1 cellular context compared by ENCODE assay signal in the genomic region with DNA sequence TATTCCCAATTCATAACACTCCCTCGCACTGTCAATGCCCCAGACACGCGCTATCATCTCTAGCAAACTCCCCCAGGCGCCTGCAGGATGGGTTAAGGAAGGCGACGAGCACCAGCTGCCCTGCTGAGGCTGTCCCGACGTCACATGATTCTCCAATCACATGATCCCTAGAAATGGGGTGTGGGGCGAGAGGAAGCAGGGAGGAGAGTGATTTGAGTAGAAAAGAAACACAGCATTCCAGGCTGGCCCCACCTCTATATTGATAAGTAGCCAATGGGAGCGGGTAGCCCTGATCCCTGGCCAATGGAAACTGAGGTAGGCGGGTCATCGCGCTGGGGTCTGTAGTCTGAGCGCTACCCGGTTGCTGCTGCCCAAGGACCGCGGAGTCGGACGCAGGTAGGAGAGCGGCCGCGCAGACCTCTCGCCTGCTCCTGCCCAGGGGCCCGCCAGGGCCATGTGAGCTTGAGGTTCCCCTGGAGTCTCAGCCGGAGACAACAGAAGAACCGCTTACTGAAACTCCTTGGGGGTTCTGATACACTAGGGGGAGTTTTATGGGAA.
TF ChIP-seq lines count a peak whose summit lies in the region.

GRN (plus strand) TSS at position 364 of the 558 bp plus-strand sequence. CDS start 3,863 bp downstream, outside the sequence.

TF ChIP-seq in HepG2, 621 proteins besides CTCF, POLR2A, EP300 and RAD21 (continued from another document and continues in another):
- TF ChIP-seq ATF6 (CRISPR knock-in tag; conservative IDR thresholded peaks at IDR 0.05) (no peak), ZNF629 (CRISPR knock-in tag; conservative IDR thresholded peaks at IDR 0.05) (no peak), ZNF460 (CRISPR knock-in tag; IDR thresholded peaks at IDR 0.05; ENCODE audit: borderline replicate concordance) (no peak), ZFP37 (CRISPR knock-in tag; IDR thresholded peaks at IDR 0.05; ENCODE audit: borderline replicate concordance) (peak; percentile 64; the same call in 1 of the 2 replicates), NR3C1 (CRISPR knock-in tag; IDR thresholded peaks at IDR 0.05) (no peak), ZNF124 (CRISPR knock-in tag; IDR thresholded peaks at IDR 0.05) (peak; percentile 86), SMARCE1 (IDR thresholded peaks at IDR 0.05; ENCODE audit: borderline replicate concordance) (no peak), ZNF501 (CRISPR knock-in tag; IDR thresholded peaks at IDR 0.05) (peak; percentile 69; the same call in 1 of the 2 replicates), POLR2AphosphoS2 (IDR thresholded peaks at IDR 0.05; ENCODE audit: low read depth, low read length) (no peak), PCBP2 (optimal IDR thresholded peaks at IDR 0.05; ENCODE audit: low read depth, low read length, poor library complexity, severe bottlenecking) (no peak), BHLHE40 (IDR thresholded peaks at IDR 0.05; ENCODE audit: low read length) (no peak), MBNL3 (CRISPR knock-in tag; conservative IDR thresholded peaks at IDR 0.05) (no peak), ZHX2 (IDR thresholded peaks at IDR 0.05; ENCODE audit: low read depth) (no peak), ZHX2 (CRISPR knock-in tag; IDR thresholded peaks at IDR 0.05; ENCODE audit: borderline replicate concordance) (no peak), MEF2D (CRISPR knock-in tag; IDR thresholded peaks at IDR 0.05) (no peak; the same call in 1 of the 2 replicates), GMEB2 (CRISPR knock-in tag; IDR thresholded peaks at IDR 0.05; ENCODE audit: low read depth) (peak; percentile 20; the same call in 1 of the 2 replicates), PHF5A (CRISPR knock-in tag; IDR thresholded peaks at IDR 0.05; ENCODE audit: low read depth, unreplicated experiment) (peak; percentile 75), ZNF891 (CRISPR knock-in tag; IDR thresholded peaks at IDR 0.05) (0 out of 2 replicates have a peak, but pooled peaks have one; percentile 0), MXI1 (IDR thresholded peaks at IDR 0.05; ENCODE audit: borderline replicate concordance, low read depth, low read length) (peak; percentile 77; the same call in 2 of the 3 replicates), PAWR (CRISPR knock-in tag; IDR thresholded peaks at IDR 0.05; ENCODE audit: borderline replicate concordance) (no peak), SOX5 (CRISPR knock-in tag; IDR thresholded peaks at IDR 0.05; ENCODE audit: borderline replicate concordance) (peak; percentile 37; the same call in 1 of the 2 replicates), SIN3A (IDR thresholded peaks at IDR 0.05; ENCODE audit: borderline replicate concordance, low read depth, low read length) (peak; percentile 99), ZNF432 (CRISPR knock-in tag; IDR thresholded peaks at IDR 0.05; ENCODE audit: borderline replicate concordance) (no peak), SMAD3 (CRISPR knock-in tag; IDR thresholded peaks at IDR 0.05) (peak; percentile 87; the same call in 1 of the 2 replicates), YY1 (IDR thresholded peaks at IDR 0.05; ENCODE audit: insufficient read depth, insufficient replicate concordance, low read depth, low read length) (peak; percentile 77)
- TF ChIP-seq, protein P1, sequence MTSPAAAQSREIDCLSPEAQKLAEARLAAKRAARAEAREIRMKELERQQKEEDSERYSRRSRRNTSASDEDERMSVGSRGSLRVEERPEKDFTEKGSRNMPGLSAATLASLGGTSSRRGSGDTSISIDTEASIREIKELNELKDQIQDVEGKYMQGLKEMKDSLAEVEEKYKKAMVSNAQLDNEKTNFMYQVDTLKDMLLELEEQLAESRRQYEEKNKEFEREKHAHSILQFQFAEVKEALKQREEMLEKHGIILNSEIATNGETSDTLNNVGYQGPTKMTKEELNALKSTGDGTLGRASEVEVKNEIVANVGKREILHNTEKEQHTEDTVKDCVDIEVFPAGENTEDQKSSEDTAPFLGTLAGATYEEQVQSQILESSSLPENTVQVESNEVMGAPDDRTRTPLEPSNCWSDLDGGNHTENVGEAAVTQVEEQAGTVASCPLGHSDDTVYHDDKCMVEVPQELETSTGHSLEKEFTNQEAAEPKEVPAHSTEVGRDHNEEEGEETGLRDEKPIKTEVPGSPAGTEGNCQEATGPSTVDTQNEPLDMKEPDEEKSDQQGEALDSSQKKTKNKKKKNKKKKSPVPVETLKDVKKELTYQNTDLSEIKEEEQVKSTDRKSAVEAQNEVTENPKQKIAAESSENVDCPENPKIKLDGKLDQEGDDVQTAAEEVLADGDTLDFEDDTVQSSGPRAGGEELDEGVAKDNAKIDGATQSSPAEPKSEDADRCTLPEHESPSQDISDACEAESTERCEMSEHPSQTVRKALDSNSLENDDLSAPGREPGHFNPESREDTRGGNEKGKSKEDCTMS (CRISPR knock-in tag; conservative IDR thresholded peaks at IDR 0.05), result no peak
- TF ChIP-seq, protein P2, sequence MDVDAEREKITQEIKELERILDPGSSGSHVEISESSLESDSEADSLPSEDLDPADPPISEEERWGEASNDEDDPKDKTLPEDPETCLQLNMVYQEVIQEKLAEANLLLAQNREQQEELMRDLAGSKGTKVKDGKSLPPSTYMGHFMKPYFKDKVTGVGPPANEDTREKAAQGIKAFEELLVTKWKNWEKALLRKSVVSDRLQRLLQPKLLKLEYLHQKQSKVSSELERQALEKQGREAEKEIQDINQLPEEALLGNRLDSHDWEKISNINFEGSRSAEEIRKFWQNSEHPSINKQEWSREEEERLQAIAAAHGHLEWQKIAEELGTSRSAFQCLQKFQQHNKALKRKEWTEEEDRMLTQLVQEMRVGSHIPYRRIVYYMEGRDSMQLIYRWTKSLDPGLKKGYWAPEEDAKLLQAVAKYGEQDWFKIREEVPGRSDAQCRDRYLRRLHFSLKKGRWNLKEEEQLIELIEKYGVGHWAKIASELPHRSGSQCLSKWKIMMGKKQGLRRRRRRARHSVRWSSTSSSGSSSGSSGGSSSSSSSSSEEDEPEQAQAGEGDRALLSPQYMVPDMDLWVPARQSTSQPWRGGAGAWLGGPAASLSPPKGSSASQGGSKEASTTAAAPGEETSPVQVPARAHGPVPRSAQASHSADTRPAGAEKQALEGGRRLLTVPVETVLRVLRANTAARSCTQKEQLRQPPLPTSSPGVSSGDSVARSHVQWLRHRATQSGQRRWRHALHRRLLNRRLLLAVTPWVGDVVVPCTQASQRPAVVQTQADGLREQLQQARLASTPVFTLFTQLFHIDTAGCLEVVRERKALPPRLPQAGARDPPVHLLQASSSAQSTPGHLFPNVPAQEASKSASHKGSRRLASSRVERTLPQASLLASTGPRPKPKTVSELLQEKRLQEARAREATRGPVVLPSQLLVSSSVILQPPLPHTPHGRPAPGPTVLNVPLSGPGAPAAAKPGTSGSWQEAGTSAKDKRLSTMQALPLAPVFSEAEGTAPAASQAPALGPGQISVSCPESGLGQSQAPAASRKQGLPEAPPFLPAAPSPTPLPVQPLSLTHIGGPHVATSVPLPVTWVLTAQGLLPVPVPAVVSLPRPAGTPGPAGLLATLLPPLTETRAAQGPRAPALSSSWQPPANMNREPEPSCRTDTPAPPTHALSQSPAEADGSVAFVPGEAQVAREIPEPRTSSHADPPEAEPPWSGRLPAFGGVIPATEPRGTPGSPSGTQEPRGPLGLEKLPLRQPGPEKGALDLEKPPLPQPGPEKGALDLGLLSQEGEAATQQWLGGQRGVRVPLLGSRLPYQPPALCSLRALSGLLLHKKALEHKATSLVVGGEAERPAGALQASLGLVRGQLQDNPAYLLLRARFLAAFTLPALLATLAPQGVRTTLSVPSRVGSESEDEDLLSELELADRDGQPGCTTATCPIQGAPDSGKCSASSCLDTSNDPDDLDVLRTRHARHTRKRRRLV (CRISPR knock-in tag; IDR thresholded peaks at IDR 0.05), result peak; percentile 87; the same call in 1 of the 2 replicates
- TF ChIP-seq, protein P3, sequence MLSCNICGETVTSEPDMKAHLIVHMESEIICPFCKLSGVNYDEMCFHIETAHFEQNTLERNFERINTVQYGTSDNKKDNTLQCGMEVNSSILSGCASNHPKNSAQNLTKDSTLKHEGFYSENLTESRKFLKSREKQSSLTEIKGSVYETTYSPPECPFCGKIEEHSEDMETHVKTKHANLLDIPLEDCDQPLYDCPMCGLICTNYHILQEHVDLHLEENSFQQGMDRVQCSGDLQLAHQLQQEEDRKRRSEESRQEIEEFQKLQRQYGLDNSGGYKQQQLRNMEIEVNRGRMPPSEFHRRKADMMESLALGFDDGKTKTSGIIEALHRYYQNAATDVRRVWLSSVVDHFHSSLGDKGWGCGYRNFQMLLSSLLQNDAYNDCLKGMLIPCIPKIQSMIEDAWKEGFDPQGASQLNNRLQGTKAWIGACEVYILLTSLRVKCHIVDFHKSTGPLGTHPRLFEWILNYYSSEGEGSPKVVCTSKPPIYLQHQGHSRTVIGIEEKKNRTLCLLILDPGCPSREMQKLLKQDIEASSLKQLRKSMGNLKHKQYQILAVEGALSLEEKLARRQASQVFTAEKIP (CRISPR knock-in tag; IDR thresholded peaks at IDR 0.05; ENCODE audit: borderline replicate concordance), result no peak
- TF ChIP-seq, protein P4, sequence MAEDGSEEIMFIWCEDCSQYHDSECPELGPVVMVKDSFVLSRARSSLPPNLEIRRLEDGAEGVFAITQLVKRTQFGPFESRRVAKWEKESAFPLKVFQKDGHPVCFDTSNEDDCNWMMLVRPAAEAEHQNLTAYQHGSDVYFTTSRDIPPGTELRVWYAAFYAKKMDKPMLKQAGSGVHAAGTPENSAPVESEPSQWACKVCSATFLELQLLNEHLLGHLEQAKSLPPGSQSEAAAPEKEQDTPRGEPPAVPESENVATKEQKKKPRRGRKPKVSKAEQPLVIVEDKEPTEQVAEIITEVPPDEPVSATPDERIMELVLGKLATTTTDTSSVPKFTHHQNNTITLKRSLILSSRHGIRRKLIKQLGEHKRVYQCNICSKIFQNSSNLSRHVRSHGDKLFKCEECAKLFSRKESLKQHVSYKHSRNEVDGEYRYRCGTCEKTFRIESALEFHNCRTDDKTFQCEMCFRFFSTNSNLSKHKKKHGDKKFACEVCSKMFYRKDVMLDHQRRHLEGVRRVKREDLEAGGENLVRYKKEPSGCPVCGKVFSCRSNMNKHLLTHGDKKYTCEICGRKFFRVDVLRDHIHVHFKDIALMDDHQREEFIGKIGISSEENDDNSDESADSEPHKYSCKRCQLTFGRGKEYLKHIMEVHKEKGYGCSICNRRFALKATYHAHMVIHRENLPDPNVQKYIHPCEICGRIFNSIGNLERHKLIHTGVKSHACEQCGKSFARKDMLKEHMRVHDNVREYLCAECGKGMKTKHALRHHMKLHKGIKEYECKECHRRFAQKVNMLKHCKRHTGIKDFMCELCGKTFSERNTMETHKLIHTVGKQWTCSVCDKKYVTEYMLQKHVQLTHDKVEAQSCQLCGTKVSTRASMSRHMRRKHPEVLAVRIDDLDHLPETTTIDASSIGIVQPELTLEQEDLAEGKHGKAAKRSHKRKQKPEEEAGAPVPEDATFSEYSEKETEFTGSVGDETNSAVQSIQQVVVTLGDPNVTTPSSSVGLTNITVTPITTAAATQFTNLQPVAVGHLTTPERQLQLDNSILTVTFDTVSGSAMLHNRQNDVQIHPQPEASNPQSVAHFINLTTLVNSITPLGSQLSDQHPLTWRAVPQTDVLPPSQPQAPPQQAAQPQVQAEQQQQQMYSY (CRISPR knock-in tag; IDR thresholded peaks at IDR 0.05), result no peak
